In the genomic region with DNA sequence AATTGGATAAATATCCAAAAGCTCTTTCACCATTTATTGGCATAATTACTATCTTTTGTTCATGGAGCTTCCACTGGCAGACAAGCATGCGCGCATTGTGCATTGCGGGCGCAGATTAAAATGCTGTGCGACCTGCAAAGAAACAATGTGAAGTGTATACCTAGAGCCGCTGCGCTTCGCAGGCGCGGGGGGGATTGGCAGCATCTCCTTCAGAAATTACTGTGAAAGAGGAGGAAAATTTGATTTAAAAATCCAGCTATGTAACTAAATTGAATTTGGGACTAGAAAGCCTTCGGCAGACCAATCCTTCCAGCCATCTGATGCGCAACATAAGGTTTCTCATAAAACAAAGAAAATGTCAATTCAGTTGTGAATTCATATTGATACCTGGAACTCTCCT, we compare ENCODE assay signal across 10 cellular contexts. TPM values are rescaled to one million over a fixed set of nuclear protein-coding genes. Genes with fewer than 3 reads are reported as not detected.
"Had no signal": no experiment of that assay in that cellular context is flagged by ENCODE, and none has a peak within 500 bp of the region (broad histone marks: within the 10 kb centered on the region; RNA-seq: fewer than 3 reads in every experiment).

No MANE protein-coding gene starts in this region.

- H3K9ac ChIP-seq: GM23248 had no signal

- H3K4me1 Mint-ChIP-seq: H9 had no signal

- H3K4me3 Mint-ChIP-seq: H9 had no signal

- FAIRE-seq: H54, HTR-8/SVneo, K562 had no signal

- DNase-seq: GM23248, GOT3, H9, HCEC 1CT, IMR-90, KG1 had no signal

- H3K4me3 ChIP-seq: GM23248, K562 had no signal

- H2AFZ ChIP-seq: GM23248 had no signal

- H3K9me3 Mint-ChIP-seq: H9 had no signal

- ATAC-seq: K562 had no signal

- H3K27ac ChIP-seq: GM23248 had no signal

- H3K27ac Mint-ChIP-seq: H9 had no signal

RNA-seq across cellular contexts. Expression of a gene that starts 17.6 kb away (rescaled TPM):
- total RNA-seq: GM23248, HT-29, IMR-90 had no signal
- polyA plus RNA-seq: GM23248 had no signal
